ENCODE assay signal across 8 cellular contexts in genomic region chr3:52685705-52686691, GRCh38. TPM values are rescaled to one million over a fixed set of nuclear protein-coding genes. Genes with fewer than 3 reads are reported as not detected.
DNase-seq lines count a peak whose midpoint lies in the region; ATAC-seq and TF ChIP-seq lines count a peak whose summit lies in the region.

A gene with protein sequence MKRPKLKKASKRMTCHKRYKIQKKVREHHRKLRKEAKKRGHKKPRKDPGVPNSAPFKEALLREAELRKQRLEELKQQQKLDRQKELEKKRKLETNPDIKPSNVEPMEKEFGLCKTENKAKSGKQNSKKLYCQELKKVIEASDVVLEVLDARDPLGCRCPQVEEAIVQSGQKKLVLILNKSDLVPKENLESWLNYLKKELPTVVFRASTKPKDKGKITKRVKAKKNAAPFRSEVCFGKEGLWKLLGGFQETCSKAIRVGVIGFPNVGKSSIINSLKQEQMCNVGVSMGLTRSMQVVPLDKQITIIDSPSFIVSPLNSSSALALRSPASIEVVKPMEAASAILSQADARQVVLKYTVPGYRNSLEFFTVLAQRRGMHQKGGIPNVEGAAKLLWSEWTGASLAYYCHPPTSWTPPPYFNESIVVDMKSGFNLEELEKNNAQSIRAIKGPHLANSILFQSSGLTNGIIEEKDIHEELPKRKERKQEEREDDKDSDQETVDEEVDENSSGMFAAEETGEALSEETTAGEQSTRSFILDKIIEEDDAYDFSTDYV (plus strand): TSS chr3:52686032. CDS start chr3:52686093, 61 bp downstream.
Gene PBRM1, minus strand, starts transcription at chr3:52685913.

- peak within 1 kb of the TSS; percentile 100 for H2AK5ac ChIP-seq in IMR-90 (ENCODE audit: low read depth, low read length)

- no peak within 1 kb of the TSS for H2BK20ac ChIP-seq in IMR-90 (ENCODE audit: low read depth, low read length)

- H3K4me3 ChIP-seq in IMR-90 (ENCODE audit: insufficient read depth, low read depth, low read length) (peak within 1 kb of the TSS; percentile 89), epithelial cell of proximal tubule (ENCODE audit: low read depth, low read length) (peak within 1 kb of the TSS; percentile 94)

- peak within 1 kb of the TSS; percentile 95 for H2BK5ac ChIP-seq in IMR-90 (ENCODE audit: low read depth, low read length, poor library complexity, severe bottlenecking)

- H2AK9ac ChIP-seq in IMR-90 (replicated peaks; ENCODE audit: low read depth, low read length, poor library complexity), result peak within 1 kb of the TSS; percentile 100

- H3K36me3 ChIP-seq in IMR-90 (ENCODE audit: control insufficient read depth, insufficient read depth, low read length), result peaks cover 33% of the 10 kb centered on the region

- peak within 1 kb of the TSS; percentile 96 for H3K4ac ChIP-seq in IMR-90 (ENCODE audit: low read depth, low read length)

- peak within 1 kb of the TSS; percentile 92 for H3K27ac ChIP-seq in IMR-90 (ENCODE audit: insufficient read depth, low read length)

- TF ChIP-seq RAD21 in IMR-90 (IDR thresholded peaks at IDR 0.05; ENCODE audit: low read length), result no peak

- H3K23ac ChIP-seq in IMR-90 (ENCODE audit: low read depth, low read length), result peak within 1 kb of the TSS; percentile 95

- peak within 1 kb of the TSS; percentile 93 to 96 for H4K8ac ChIP-seq in IMR-90 (ENCODE audit: low read depth in 2 of 2, low read length in 2 of 2)

- in situ Hi-C loops in IMR-90 (cut with MboI; ENCODE audit: low sequenced_read_pairs), result no loop called here

- H3K14ac ChIP-seq in IMR-90 (replicated peaks; ENCODE audit: low read depth, low read length), result peak within 1 kb of the TSS; percentile 97

- H2BK15ac ChIP-seq in IMR-90 (ENCODE audit: low read depth, low read length), result peak within 1 kb of the TSS; percentile 31; the same call in 1 of the 3 replicates

- peaks cover 18% of the 10 kb centered on the region; the same call in 1 of the 2 replicates for H4K20me1 ChIP-seq in IMR-90 (ENCODE audit: insufficient read depth, low read length)

- dilution Hi-C loops in IMR-90 (cut with HindIII; ENCODE audit: low sequenced_read_pairs, unreplicated experiment), result no loop called here

- peak within 1 kb of the TSS; percentile 100 for H3K9ac ChIP-seq in IMR-90 (ENCODE audit: low read depth, low read length)

- peak within 1 kb of the TSS; percentile 93 for H3K18ac ChIP-seq in IMR-90 (ENCODE audit: low read depth, low read length)

- TSS peak; percentile 72 for BruUV-seq in IMR-90 (replicated peaks; lab: Mats Ljungman, UMichigan)

- H3K4me1 ChIP-seq in IMR-90 (ENCODE audit: control insufficient read depth, insufficient read depth, low read length), result peaks cover 9% of the 10 kb centered on the region

- no peak for TF ChIP-seq CTCF in IMR-90 (conservative IDR thresholded peaks at IDR 0.05; ENCODE audit: low read depth, low read length)
- TF ChIP-seq CTCF in epithelial cell of proximal tubule (conservative IDR thresholded peaks at IDR 0.05; ENCODE audit: low read depth, low read length), result no peak

- peak; percentile 70 for ATAC-seq in GM21526 (IDR thresholded peaks at IDR 0.05; ENCODE audit: low FRiP score, unreplicated experiment)
- peak; percentile 94 for ATAC-seq in IMR-90 (ENCODE audit: low read depth)

- TF ChIP-seq POLR2A in IMR-90 (IDR thresholded peaks at IDR 0.05; ENCODE audit: low read depth, low read length), result peak; percentile 95

- H2BK120ac ChIP-seq in IMR-90 (ENCODE audit: low read depth, low read length), result peak within 1 kb of the TSS; percentile 72

- peak within 1 kb of the TSS; percentile 92 for H3K56ac ChIP-seq in IMR-90 (ENCODE audit: extremely low read depth, insufficient read depth, low read length)

- POLR2A ChIA-PET in IMR-90 (lab: Charles Lee; ENCODE audit: unreplicated experiment), result interaction anchor here (0.5 to 1.1 kb wide), 2 partner anchors 10 to 18 kb away, joined by 3 to 6 read pairs; no protein-coding TSS in a partner anchor

- DNase-seq in DMS114 treated with DMSO at 0.1 percent for 48 hours (lab: John Stamatoyannopoulos, UW; ENCODE audit: unreplicated experiment), result peak; percentile 88
- peak; percentile 96 for DNase-seq in IMR-90
- DNase-seq in activated T-cell treated with anti-CD3 and anti-CD28 coated beads, Interleukin-2, amount 50 U/mL, for 1 hour, result peak; percentile 92
- no peak for DNase-seq in epithelial cell of proximal tubule (ENCODE audit: low read depth)
- peak; percentile 94 for DNase-seq in mucosa of gallbladder (ENCODE audit: low spot score)
- DNase-seq in stimulated activated CD8-positive, alpha-beta memory T cell treated with anti-CD3 and anti-CD28 coated beads, Interleukin-4, amount 100 ng/mL, for 24 hours (ENCODE audit: low read depth), result peak; percentile 88

- peaks cover 3% of the 10 kb centered on the region for H3K9me1 ChIP-seq in IMR-90 (ENCODE audit: insufficient read depth, low read length)

- H3K27me3 ChIP-seq in IMR-90 (ENCODE audit: control insufficient read depth, insufficient read depth, low read length), result no peaks in the 10 kb centered on the region

- peaks cover 30 to 68% of the 10 kb centered on the region in 2 experiments for H3K79me1 ChIP-seq in IMR-90 (ENCODE audit: low read depth in 1 of 2, low read length in 2 of 2)

- H3K9me3 ChIP-seq in IMR-90 (ENCODE audit: control insufficient read depth, insufficient read depth, low read length), result no peaks in the 10 kb centered on the region

- peak within 1 kb of the TSS; percentile 94 for H2AFZ ChIP-seq in IMR-90 (replicated peaks; ENCODE audit: low read length, poor library complexity)

- peak within 1 kb of the TSS; percentile 97 for H4K5ac ChIP-seq in IMR-90 (ENCODE audit: low read depth, low read length)

- intact Hi-C loops in IMR-90 (cut with micrococcal nuclease), result loop anchor here (2.0 kb wide), 1 partner anchor 15 kb away; no protein-coding TSS in a partner anchor

- WGBS in IMR-90 (ENCODE audit: extremely low coverage in 2 of 2, insufficient read length in 1 of 2), 2 experiments, result 1% methylated on average over 57 of the region's 82 CpGs; no CpG with 5 or more reads in 1 of the 2 experiments

- CTCF ChIA-PET in IMR-90 (lab: Yijun Ruan, JAX), result no interaction called here

- peak within 1 kb of the TSS; percentile 94 for H4K91ac ChIP-seq in IMR-90 (ENCODE audit: insufficient read depth, low read depth, low read length)

- H3K4me2 ChIP-seq in IMR-90 (ENCODE audit: low read depth, low read length), result peak within 1 kb of the TSS; percentile 91

TF ChIP-seq in IMR-90, 13 proteins besides CTCF, POLR2A, EP300 and RAD21 (continues in another document):
- TF ChIP-seq ELK1 (IDR thresholded peaks at IDR 0.05; ENCODE audit: borderline replicate concordance, low read depth, low read length) (no peak), USF2 (IDR thresholded peaks at IDR 0.05; ENCODE audit: low read depth, low read length) (peak; percentile 77), FOS (IDR thresholded peaks at IDR 0.05; ENCODE audit: low read depth, low read length) (no peak; the same call in 1 of the 2 replicates)

TF ChIP-seq in PFSK-1, 5 proteins besides CTCF, POLR2A, EP300 and RAD21:
- TF ChIP-seq FOXP2 (optimal IDR thresholded peaks at IDR 0.05; ENCODE audit: borderline replicate concordance, extremely low read depth, extremely low read length, insufficient read depth), result peak; percentile 94
- peak; percentile 64; the same call in 1 of the 2 replicates for TF ChIP-seq SIN3A (IDR thresholded peaks at IDR 0.05; ENCODE audit: borderline replicate concordance, insufficient read depth, low read length)
- peak; percentile 89 for TF ChIP-seq POLR2AphosphoS5 (IDR thresholded peaks at IDR 0.05; ENCODE audit: low read depth, low read length)
- peak; percentile 23 to 49; a peak in 2 of 4 replicates for TF ChIP-seq REST (IDR thresholded peaks at IDR 0.05; ENCODE audit: insufficient read depth in 1 of 2, low read depth in 2 of 2, low read length in 2 of 2)
- TF ChIP-seq TAF1 (IDR thresholded peaks at IDR 0.05; ENCODE audit: borderline replicate concordance, insufficient read depth, low read length), result peak; percentile 95

RNA-seq across cellular contexts. Expression of the first gene that starts in this region (rescaled TPM):
- total RNA-seq in IMR-90 (2012; rRNA removed) (66.0 and 117 TPM in 2 replicates), epithelial cell of proximal tubule (128 and 141 TPM in 2 replicates), mucosa of gallbladder (29.4 TPM)
- 69.7 and 90.4 TPM in 2 replicates for polyA plus RNA-seq in IMR-90 (2012; rRNA removed)
- 11.4 and 26.6 TPM in 2 replicates for polyA plus RNA-seq in IMR-90 (2012; cell fraction: cytosol; rRNA removed)
- polyA plus RNA-seq in IMR-90 (2012; cell fraction: nucleus; rRNA removed; ENCODE audit: low replicate concordance), result 32.7 and 234 TPM in 2 replicates
- 72.7 TPM for polyA plus RNA-seq in PFSK-1 (2012; ENCODE audit: insufficient read length, low read depth)

RNA-seq across cellular contexts. Expression of gene PBRM1, which starts in this region (rescaled TPM):
- total RNA-seq in IMR-90 (2012; rRNA removed) (72.6 and 74.2 TPM in 2 replicates), epithelial cell of proximal tubule (40.5 and 51.5 TPM in 2 replicates), mucosa of gallbladder (54.3 TPM)
- polyA plus RNA-seq in IMR-90 (2012; rRNA removed), result 16.5 and 16.6 TPM in 2 replicates
- 9.1 and 9.9 TPM in 2 replicates for polyA plus RNA-seq in IMR-90 (2012; cell fraction: cytosol; rRNA removed)
- polyA plus RNA-seq in IMR-90 (2012; cell fraction: nucleus; rRNA removed; ENCODE audit: low replicate concordance), result 11.0 and 21.9 TPM in 2 replicates
- 20.7 TPM for polyA plus RNA-seq in PFSK-1 (2012; ENCODE audit: insufficient read length, low read depth)
